Comparison of ENCODE assay signal across 8 cellular contexts in genomic region chrX:131830400-131831184, GRCh38.
A peak's percentile ranks its signal among the peaks of the same experiment; 100 is the strongest.
DNase-seq lines count a peak whose midpoint lies in the region; ATAC-seq, FAIRE-seq and TF ChIP-seq lines count a peak whose summit lies in the region.

No MANE protein-coding gene starts in this region.

- H3K27me3 ChIP-seq in PC-9 (ENCODE audit: insufficient read depth, low read depth) (no peaks in the 10 kb centered on the region), ascending aorta (no peaks in the 10 kb centered on the region)

- DNase-seq in D721Med (ENCODE audit: insufficient read length, low spot score) (no peak), HuH-7 (ENCODE audit: low spot score) (peak; percentile 56), PC-9 (peak; percentile 91 to 97), ascending aorta (ENCODE audit: low spot score in 2 of 2) (peak in 1 of 2 donors; percentile 84), hippocampal formation (lab: John Stamatoyannopoulos, UW) (peak; percentile 70 to 88), retinal pigment epithelial cell (ENCODE audit: low read depth) (peak; percentile 40), NCI-H2196 treated with DMSO at 0.1 percent for 48 hours (lab: John Stamatoyannopoulos, UW; ENCODE audit: unreplicated experiment) (no peak)

- FAIRE-seq in D721Med (lab: Jason Lieb, UNC) = no peak

- H3K9me2 ChIP-seq in PC-9 (ENCODE audit: insufficient read depth) = no peaks in the 10 kb centered on the region

- peaks cover 12% of the 10 kb centered on the region; the same call in 1 of the 2 replicates for H3F3A ChIP-seq in PC-9 (ENCODE audit: insufficient read depth, low read depth)

- POLR2A ChIA-PET in PC-9 (lab: Charles Lee; ENCODE audit: unreplicated experiment) = interaction anchor here (0.5 kb wide), 1 partner anchor 1377 kb away, joined by 7 read pairs; no protein-coding TSS in a partner anchor

- H3K4me1 ChIP-seq in PC-9 (replicated peaks; ENCODE audit: insufficient read depth) (peaks cover 29% of the 10 kb centered on the region), ascending aorta (no peaks in the 10 kb centered on the region)

- peak overlapping the region; percentile 91 for H3K4me2 ChIP-seq in PC-9

- intact Hi-C loops in PC-9 (cut with micrococcal nuclease; ENCODE audit: unreplicated experiment) = loop anchor here (2.0 to 10.0 kb wide), 4 partner anchors 388 to 1842 kb away; partner anchors contain the start of genes MBNL3 and RAP2C
- intact Hi-C loops in ascending aorta (cut with DNase I) = no loop called here

- H4K20me1 ChIP-seq in PC-9 (ENCODE audit: insufficient read depth) = no peaks in the 10 kb centered on the region

- H3K9me3 ChIP-seq in PC-9 (ENCODE audit: insufficient read depth, low read depth) (no peaks in the 10 kb centered on the region), ascending aorta (no peaks in the 10 kb centered on the region)

- CTCF ChIA-PET in PC-9 (lab: Charles Lee) = interaction anchor here (0.7 to 1.6 kb wide), 3 partner anchors 11 to 1399 kb away, joined by 3 read pairs; no protein-coding TSS in a partner anchor

- H2AFZ ChIP-seq in PC-9 = peak overlapping the region; percentile 93

- H3K4me3 ChIP-seq in PC-9 (peak overlapping the region; percentile 70), ascending aorta (peak overlapping the region in 1 of 2 donors; percentile 51), retinal pigment epithelial cell (ENCODE audit: low read length) (peak overlapping the region; percentile 28)

- BruUV-seq in PC-9 (replicated peaks; lab: Mats Ljungman, UMichigan) = TSS peak; percentile 98

- TF ChIP-seq CTCF in D721Med (IDR thresholded peaks at IDR 0.05; ENCODE audit: insufficient read depth, missing control alignments) (peak; percentile 51), PC-9 (conservative IDR thresholded peaks at IDR 0.05) (peak; percentile 79), ascending aorta (IDR thresholded peaks at IDR 0.05) (peak; percentile 53 to 66 (median 54)), retinal pigment epithelial cell (conservative IDR thresholded peaks at IDR 0.05; ENCODE audit: low read depth, low read length) (peak; percentile 61)

- peaks cover 48% of the 10 kb centered on the region for H3K79me2 ChIP-seq in PC-9 (ENCODE audit: low read depth)

- H3K36me3 ChIP-seq in PC-9 (ENCODE audit: low read depth) = peaks cover 1% of the 10 kb centered on the region; the same call in 1 of the 2 replicates
- no peaks in the 10 kb centered on the region for H3K36me3 ChIP-seq in ascending aorta

- peak overlapping the region; percentile 91 for H3K27ac ChIP-seq in PC-9
- H3K27ac ChIP-seq in ascending aorta = peak overlapping the region in 1 of 2 donors; percentile 67

- peak; percentile 78 for ATAC-seq in GM21390 (IDR thresholded peaks at IDR 0.05; ENCODE audit: unreplicated experiment)

Comparison
In these comparisons a context has a peak if more than half of its experiments do, and no peak if none do; other contexts are left out.
1. DNase-seq: peak in HuH-7 (single experiment), PC-9 (2 of 2), hippocampal formation (2 of 2) and retinal pigment epithelial cell (single experiment); none in D721Med (single experiment) and NCI-H2196 treated with DMSO at 0.1 percent for 48 hours (single experiment).
2. Peak in every context shown above with its lines, with median percentiles within 50 percentile points of each other: CTCF ChIP-seq.